ENCODE assay signal across 2 cellular contexts in the genomic region with DNA sequence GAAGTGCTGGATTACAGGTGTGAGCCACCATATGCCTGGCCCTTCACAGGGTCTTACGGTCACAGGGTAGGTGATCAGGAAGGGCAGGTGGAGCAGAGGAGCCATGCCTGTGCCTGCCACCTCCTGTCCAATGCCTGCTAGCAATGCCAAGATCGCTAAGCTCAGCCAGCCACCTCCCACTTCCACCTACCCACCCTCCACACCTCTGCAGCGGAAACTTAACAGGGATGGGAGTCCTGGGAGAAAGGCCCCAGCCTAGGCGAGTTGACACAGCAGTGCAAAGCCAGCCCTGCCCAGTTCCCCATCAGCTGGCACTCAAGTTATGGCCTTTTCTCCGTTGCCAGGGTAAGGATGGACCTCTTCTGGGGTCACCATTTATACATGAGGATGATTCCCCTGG.
TF ChIP-seq lines count a peak whose summit lies in the region.

No MANE protein-coding gene starts in this region.

TF ChIP-seq in SK-N-SH, 30 proteins besides CTCF, POLR2A, EP300 and RAD21 (continued from another document):
- TF ChIP-seq TEAD4 (IDR thresholded peaks at IDR 0.05; ENCODE audit: borderline replicate concordance, insufficient read depth) (no peak), NFIC (IDR thresholded peaks at IDR 0.05; ENCODE audit: borderline replicate concordance) (no peak), RCOR1 (IDR thresholded peaks at IDR 0.05; ENCODE audit: low read length) (no peak), SMC3 (IDR thresholded peaks at IDR 0.05; ENCODE audit: low read depth, low read length) (no peak), MXI1 (IDR thresholded peaks at IDR 0.05; ENCODE audit: low read depth, low read length) (no peak), EZH2phosphoT487 (IDR thresholded peaks at IDR 0.05; ENCODE audit: borderline replicate concordance, low read depth) (no peak), RXRA (IDR thresholded peaks at IDR 0.05; ENCODE audit: borderline replicate concordance, low read depth) (no peak), CHD2 (IDR thresholded peaks at IDR 0.05; ENCODE audit: low read length, partially characterized antibody) (no peak), TAF1 (IDR thresholded peaks at IDR 0.05; ENCODE audit: borderline replicate concordance, low read depth, low read length) (no peak), ELF1 (IDR thresholded peaks at IDR 0.05) (no peak), FOSL2 (IDR thresholded peaks at IDR 0.05; ENCODE audit: borderline replicate concordance, low read depth) (no peak), GATA2 (CRISPR knock-in tag; IDR thresholded peaks at IDR 0.05) (no peak)
- TF ChIP-seq, protein P1, sequence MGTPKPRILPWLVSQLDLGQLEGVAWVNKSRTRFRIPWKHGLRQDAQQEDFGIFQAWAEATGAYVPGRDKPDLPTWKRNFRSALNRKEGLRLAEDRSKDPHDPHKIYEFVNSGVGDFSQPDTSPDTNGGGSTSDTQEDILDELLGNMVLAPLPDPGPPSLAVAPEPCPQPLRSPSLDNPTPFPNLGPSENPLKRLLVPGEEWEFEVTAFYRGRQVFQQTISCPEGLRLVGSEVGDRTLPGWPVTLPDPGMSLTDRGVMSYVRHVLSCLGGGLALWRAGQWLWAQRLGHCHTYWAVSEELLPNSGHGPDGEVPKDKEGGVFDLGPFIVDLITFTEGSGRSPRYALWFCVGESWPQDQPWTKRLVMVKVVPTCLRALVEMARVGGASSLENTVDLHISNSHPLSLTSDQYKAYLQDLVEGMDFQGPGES (IDR thresholded peaks at IDR 0.05; ENCODE audit: low read depth, low read length) = no peak

TF ChIP-seq in SK-N-SH treated with all-trans-retinoic acid at 6 μM for 48 hours, 23 proteins besides CTCF, POLR2A, EP300 and RAD21 (continued from another document):
- TF ChIP-seq SNAI2 (CRISPR knock-in tag; IDR thresholded peaks at IDR 0.05) (no peak), TOX (CRISPR knock-in tag; IDR thresholded peaks at IDR 0.05; ENCODE audit: borderline replicate concordance) (no peak), TCF4 (CRISPR knock-in tag; IDR thresholded peaks at IDR 0.05; ENCODE audit: borderline replicate concordance) (no peak), ZNF70 (CRISPR knock-in tag; IDR thresholded peaks at IDR 0.05) (no peak), ARNTL (CRISPR knock-in tag; IDR thresholded peaks at IDR 0.05; ENCODE audit: borderline replicate concordance, low read depth) (no peak)
- TF ChIP-seq, protein P2, sequence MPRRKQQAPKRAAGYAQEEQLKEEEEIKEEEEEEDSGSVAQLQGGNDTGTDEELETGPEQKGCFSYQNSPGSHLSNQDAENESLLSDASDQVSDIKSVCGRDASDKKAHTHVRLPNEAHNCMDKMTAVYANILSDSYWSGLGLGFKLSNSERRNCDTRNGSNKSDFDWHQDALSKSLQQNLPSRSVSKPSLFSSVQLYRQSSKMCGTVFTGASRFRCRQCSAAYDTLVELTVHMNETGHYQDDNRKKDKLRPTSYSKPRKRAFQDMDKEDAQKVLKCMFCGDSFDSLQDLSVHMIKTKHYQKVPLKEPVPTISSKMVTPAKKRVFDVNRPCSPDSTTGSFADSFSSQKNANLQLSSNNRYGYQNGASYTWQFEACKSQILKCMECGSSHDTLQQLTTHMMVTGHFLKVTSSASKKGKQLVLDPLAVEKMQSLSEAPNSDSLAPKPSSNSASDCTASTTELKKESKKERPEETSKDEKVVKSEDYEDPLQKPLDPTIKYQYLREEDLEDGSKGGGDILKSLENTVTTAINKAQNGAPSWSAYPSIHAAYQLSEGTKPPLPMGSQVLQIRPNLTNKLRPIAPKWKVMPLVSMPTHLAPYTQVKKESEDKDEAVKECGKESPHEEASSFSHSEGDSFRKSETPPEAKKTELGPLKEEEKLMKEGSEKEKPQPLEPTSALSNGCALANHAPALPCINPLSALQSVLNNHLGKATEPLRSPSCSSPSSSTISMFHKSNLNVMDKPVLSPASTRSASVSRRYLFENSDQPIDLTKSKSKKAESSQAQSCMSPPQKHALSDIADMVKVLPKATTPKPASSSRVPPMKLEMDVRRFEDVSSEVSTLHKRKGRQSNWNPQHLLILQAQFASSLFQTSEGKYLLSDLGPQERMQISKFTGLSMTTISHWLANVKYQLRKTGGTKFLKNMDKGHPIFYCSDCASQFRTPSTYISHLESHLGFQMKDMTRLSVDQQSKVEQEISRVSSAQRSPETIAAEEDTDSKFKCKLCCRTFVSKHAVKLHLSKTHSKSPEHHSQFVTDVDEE (CRISPR knock-in tag; IDR thresholded peaks at IDR 0.05) = no peak
